In genomic region chr5:72557147-72557501, GRCh38 we compare ENCODE assay signal across 8 cellular contexts. TPM values are rescaled to one million over a fixed set of nuclear protein-coding genes. Genes with fewer than 3 reads are reported as not detected.
DNase-seq lines count a peak whose midpoint lies in the region; ATAC-seq and TF ChIP-seq lines count a peak whose summit lies in the region.
"Had no signal": no experiment of that assay in that cellular context is flagged by ENCODE, and none has a peak within 500 bp of the region (broad histone marks: within the 10 kb centered on the region; RNA-seq: fewer than 3 reads in every experiment).

No MANE protein-coding gene starts in this region.

- peak; percentile 5 for ATAC-seq in GM19467 (IDR thresholded peaks at IDR 0.05; ENCODE audit: unreplicated experiment)
- ATAC-seq in stimulated activated naive B cell treated with anti-CD40 and anti-IgM and Interleukin-4, amounts not matched to agents 10 μg/mL and 1 μg/mL and 100 μg/mL, for 72 hours (replicated peaks): peak; percentile 13 to 30

- no peaks in the 10 kb centered on the region for H3K36me3 ChIP-seq in Peyer's patch
- no peaks in the 10 kb centered on the region for H3K36me3 ChIP-seq in iPS-15b (ENCODE audit: control insufficient read depth, insufficient read depth, low read length)

- H3K4me3 Mint-ChIP-seq in stimulated activated naive B cell treated with anti-CD40 and anti-IgM and Interleukin-4, amounts not matched to agents 10 μg/mL and 1 μg/mL and 100 μg/mL, for 72 hours: peak overlapping the region; percentile 82 to 88

- peak overlapping the region; percentile 93 for H3K27ac Mint-ChIP-seq in stimulated activated naive B cell treated with anti-CD40 and anti-IgM and Interleukin-4, amounts not matched to agents 10 μg/mL and 1 μg/mL and 100 μg/mL, for 72 hours

- H3K4me1 Mint-ChIP-seq in stimulated activated naive B cell treated with anti-CD40 and anti-IgM and Interleukin-4, amounts not matched to agents 10 μg/mL and 1 μg/mL and 100 μg/mL, for 72 hours: peaks cover 13 to 29% of the 10 kb centered on the region in 2 donors

- TF ChIP-seq CTCF in Peyer's patch (IDR thresholded peaks at IDR 0.05): no peak

- peak overlapping the region; percentile 29 to 55 (median 44) for H3K4me3 ChIP-seq in Peyer's patch
- peak overlapping the region; percentile 66 for H3K4me3 ChIP-seq in iPS-15b (ENCODE audit: low read depth, low read length)

- no peaks in the 10 kb centered on the region for H3K36me3 Mint-ChIP-seq in stimulated activated naive B cell treated with anti-CD40 and anti-IgM and Interleukin-4, amounts not matched to agents 10 μg/mL and 1 μg/mL and 100 μg/mL, for 72 hours

- DNase-seq in Peyer's patch: no peak
- no peak for DNase-seq in stimulated activated naive B cell treated with anti-CD40 and anti-IgM and Interleukin-4, amounts not matched to agents 10 μg/mL and 1 μg/mL and 100 μg/mL, for 72 hours
- DNase-seq in dermis blood vessel endothelial cell: no peak
- DNase-seq in SKM-1 treated with dmso at 0.1 percent for 144 hours (lab: John Stamatoyannopoulos, UW; ENCODE audit: unreplicated experiment): no peak
- no peak for DNase-seq in NOMO-1 treated with DMSO at 0.1 percent for 48 hours (lab: John Stamatoyannopoulos, UW; ENCODE audit: unreplicated experiment)

- peak overlapping the region; percentile 13 to 65 (median 59) for H3K27ac ChIP-seq in Peyer's patch

- TF ChIP-seq POLR2A in Peyer's patch (IDR thresholded peaks at IDR 0.05): no peak

- H3K27me3 ChIP-seq in Peyer's patch (no peaks in the 10 kb centered on the region), iPS-15b (ENCODE audit: control insufficient read depth, insufficient read depth, low read length) (peaks cover 4% of the 10 kb centered on the region)

- H3K9me3 ChIP-seq in Peyer's patch (no peaks in the 10 kb centered on the region), iPS-15b (ENCODE audit: control insufficient read depth, insufficient read depth, low read length) (no peaks in the 10 kb centered on the region)

- H3K4me1 ChIP-seq in Peyer's patch (no peaks in the 10 kb centered on the region), iPS-15b (ENCODE audit: control insufficient read depth, insufficient read depth, low read length) (peaks cover 14% of the 10 kb centered on the region)

- peak overlapping the region; percentile 77 for H3K9ac ChIP-seq in iPS-15b (ENCODE audit: low read depth, low read length)

- no peaks in the 10 kb centered on the region for H3K9me3 Mint-ChIP-seq in stimulated activated naive B cell treated with anti-CD40 and anti-IgM and Interleukin-4, amounts not matched to agents 10 μg/mL and 1 μg/mL and 100 μg/mL, for 72 hours

- H3K27me3 Mint-ChIP-seq in stimulated activated naive B cell treated with anti-CD40 and anti-IgM and Interleukin-4, amounts not matched to agents 10 μg/mL and 1 μg/mL and 100 μg/mL, for 72 hours: peaks cover 27 to 43% of the 10 kb centered on the region in 2 donors

RNA-seq across cellular contexts. Expression of gene ZNF366, which starts 49.9 kb away (rescaled TPM):
- total RNA-seq in Peyer's patch (1 to 10 TPM in 2 of 4 donors, under 1 TPM in 2; 0.70 to 2.5 (median 1.3) TPM), dermis blood vessel endothelial cell (13.3 and 17.0 TPM in 2 replicates)
- total RNA-seq: T-helper 1 cell treated with Interleukin-12 subunit alpha and Interleukin-12 subunit beta and Interleukin-4 antibody, amounts not matched to agents 30 ng/mL and 1 ng/mL, for 36 hours had no signal
